1 cellular context compared by ENCODE assay signal in the genomic region with DNA sequence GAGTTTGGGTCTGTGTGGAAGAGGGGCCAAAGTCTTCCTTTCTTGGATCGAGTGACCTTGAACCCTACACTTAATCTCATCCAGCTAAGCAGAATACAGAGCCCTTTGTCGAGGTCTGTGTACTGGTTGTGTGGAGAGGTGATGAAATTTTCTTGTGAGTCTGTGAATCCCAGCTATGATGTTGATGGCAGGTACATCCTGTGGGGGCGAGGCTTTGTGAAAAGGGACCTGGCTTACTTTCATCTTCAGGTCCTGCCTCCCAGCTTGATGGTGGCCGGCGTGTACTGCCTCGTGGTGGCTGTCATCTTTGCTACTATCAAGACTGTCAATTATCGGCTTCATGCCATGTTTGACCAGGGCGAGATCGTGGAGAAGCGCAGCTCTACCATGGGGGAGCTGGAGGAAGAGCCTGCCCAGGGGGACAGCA.
TF ChIP-seq lines count a peak whose summit lies in the region.

No MANE protein-coding gene starts in this region.

TF ChIP-seq in endothelial cell of umbilical vein, 7 proteins besides CTCF, POLR2A, EP300 and RAD21:
- TF ChIP-seq FOS (IDR thresholded peaks at IDR 0.05; ENCODE audit: borderline replicate concordance, insufficient read depth, low read length) = no peak
- TF ChIP-seq MYC (IDR thresholded peaks at IDR 0.05; ENCODE audit: low read depth, low read length) = no peak
- no peak for TF ChIP-seq GATA2 (IDR thresholded peaks at IDR 0.05; ENCODE audit: insufficient read depth, insufficient read length, low read depth, low read length)
- TF ChIP-seq, protein P1, sequence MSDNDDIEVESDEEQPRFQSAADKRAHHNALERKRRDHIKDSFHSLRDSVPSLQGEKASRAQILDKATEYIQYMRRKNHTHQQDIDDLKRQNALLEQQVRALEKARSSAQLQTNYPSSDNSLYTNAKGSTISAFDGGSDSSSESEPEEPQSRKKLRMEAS (IDR thresholded peaks at IDR 0.05; ENCODE audit: insufficient read depth, insufficient read length) = no peak
- no peak for TF ChIP-seq EZH2 (IDR thresholded peaks at IDR 0.05; ENCODE audit: borderline replicate concordance, low read depth, low read length, severe bottlenecking)
- no peak for TF ChIP-seq JUN (IDR thresholded peaks at IDR 0.05; ENCODE audit: borderline replicate concordance, insufficient read depth, insufficient read length, low read depth)
- TF ChIP-seq POLR2AphosphoS5 (IDR thresholded peaks at IDR 0.05; ENCODE audit: insufficient read depth, low read depth, low read length) = no peak
